In genomic region chr5:54845567-54845941, GRCh38 we compare ENCODE assay signal across 12 cellular contexts.
DNase-seq lines count a peak whose midpoint lies in the region; ATAC-seq and TF ChIP-seq lines count a peak whose summit lies in the region.
"Had no signal": no experiment of that assay in that cellular context is flagged by ENCODE, and none has a peak within 500 bp of the region (broad histone marks: within the 10 kb centered on the region; RNA-seq: fewer than 3 reads in every experiment).

No MANE protein-coding gene starts in this region.

- H3K4me3 ChIP-seq in AG10803 (ENCODE audit: low read length), result no peak overlapping the region
- H3K4me3 ChIP-seq in Loucy (ENCODE audit: low read length, poor library complexity, severe bottlenecking), result no peak overlapping the region
- H3K4me3 ChIP-seq in brain microvascular endothelial cell (ENCODE audit: low read depth, low read length), result no peak overlapping the region

- no peak overlapping the region for H3K4me3 Mint-ChIP-seq in WTC11

- in situ Hi-C loops in brain microvascular endothelial cell (cut with HindIII; ENCODE audit: low pct_ligation_motif_present, low sequenced_read_pairs), result no loop called here

- no peak overlapping the region for H3K27ac ChIP-seq in brain microvascular endothelial cell

- H3K27me3 Mint-ChIP-seq in WTC11 (ENCODE audit: low read depth), result no peaks in the 10 kb centered on the region

- H3K27ac Mint-ChIP-seq in WTC11, result no peak overlapping the region

- H3K4me1 Mint-ChIP-seq in WTC11, result peaks cover 12% of the 10 kb centered on the region

- POLR2A ChIA-PET in WTC11 (lab: Charles Lee), result no interaction called here

- no peak overlapping the region for H3K9ac ChIP-seq in Loucy (ENCODE audit: low read depth, low read length, poor library complexity, severe bottlenecking)

- H3K36me3 ChIP-seq in Loucy (ENCODE audit: insufficient read depth, low read length), result no peaks in the 10 kb centered on the region
- no peaks in the 10 kb centered on the region for H3K36me3 ChIP-seq in brain microvascular endothelial cell (replicated peaks)

- ATAC-seq in HG03175 (IDR thresholded peaks at IDR 0.05; ENCODE audit: unreplicated experiment) (no peak), WTC11 (no peak)
- ATAC-seq: HepG2 had no signal

- no peaks in the 10 kb centered on the region for H3F3A ChIP-seq in Loucy (ENCODE audit: low read depth)

- H3K9me2 ChIP-seq in Loucy (replicated peaks; ENCODE audit: low read depth, low read length), result no peaks in the 10 kb centered on the region

- peak; percentile 54 for DNase-seq in AG10803 (ENCODE audit: low read depth)
- DNase-seq in brain microvascular endothelial cell, result peak; percentile 47
- peak; percentile 90 for DNase-seq in islet precursor cell
- DNase-seq in stimulated activated CD4-positive, alpha-beta T cell treated with anti-CD3 and anti-CD28 coated beads, Interleukin-2, amount 100 ng/mL, for 48 hours, result no peak
- DNase-seq in GF-D8 (lab: John Stamatoyannopoulos, UW), result no peak
- no peak for DNase-seq in WTC11 (ENCODE audit: low spot score)
- DNase-seq: stimulated activated CD4-positive, alpha-beta T cell treated with anti-CD3 and anti-CD28 coated beads, Interleukin-4, amount 100 ng/mL, for 24 hours had no signal

- H3K9me3 Mint-ChIP-seq in WTC11, result no peaks in the 10 kb centered on the region
- H3K9me3 Mint-ChIP-seq: immature natural killer cell, neural crest cell had no signal

- H3K36me3 Mint-ChIP-seq in WTC11, result no peaks in the 10 kb centered on the region
- H3K36me3 Mint-ChIP-seq: immature natural killer cell had no signal

- H4K20me1 ChIP-seq in Loucy (ENCODE audit: insufficient read depth, low read length, poor library complexity, severe bottlenecking), result no peaks in the 10 kb centered on the region

- CTCF ChIA-PET in WTC11 (lab: Charles Lee), result interaction anchor here (0.5 to 3.7 kb wide), 18 partner anchors 10 to 602 kb away, joined by 3 to 55 read pairs (median 4); partner anchors contain the start of genes GPX8 and SNX18

- no peaks in the 10 kb centered on the region for H3K79me2 ChIP-seq in Loucy (ENCODE audit: insufficient read depth, low read length)

- H3K4me2 ChIP-seq in Loucy (ENCODE audit: low read depth, low read length, poor library complexity, severe bottlenecking), result no peak overlapping the region

- H3K27me3 ChIP-seq in Loucy (ENCODE audit: insufficient read depth, low read length, poor library complexity, severe bottlenecking) (no peaks in the 10 kb centered on the region), brain microvascular endothelial cell (replicated peaks) (no peaks in the 10 kb centered on the region)

- TF ChIP-seq CTCF in AG10803 (conservative IDR thresholded peaks at IDR 0.05; ENCODE audit: low read length), result no peak
- no peak for TF ChIP-seq CTCF in Loucy (conservative IDR thresholded peaks at IDR 0.05; ENCODE audit: low read length)
- TF ChIP-seq CTCF in brain microvascular endothelial cell (IDR thresholded peaks at IDR 0.05; ENCODE audit: low read depth, low read length, missing control alignments), result no peak
- no peak for TF ChIP-seq CTCF in WTC11 (IDR thresholded peaks at IDR 0.05)

- H3K4me1 ChIP-seq in Loucy (ENCODE audit: insufficient read depth, low read length, poor library complexity, severe bottlenecking), result no peaks in the 10 kb centered on the region

- no peaks in the 10 kb centered on the region for H3K9me3 ChIP-seq in Loucy (ENCODE audit: insufficient read depth, low read depth, low read length)

- peak overlapping the region; percentile 9 for H2AFZ ChIP-seq in Loucy (ENCODE audit: low read length)

TF ChIP-seq in WTC11, 78 proteins besides CTCF, POLR2A, EP300 and RAD21:
- TF ChIP-seq ZNF416 (CRISPR knock-in tag; IDR thresholded peaks at IDR 0.05) (no peak), CBFB (CRISPR knock-in tag; IDR thresholded peaks at IDR 0.05; ENCODE audit: low read depth) (no peak), ZNF425 (CRISPR knock-in tag; conservative IDR thresholded peaks at IDR 0.05) (no peak), NFATC4 (CRISPR knock-in tag; IDR thresholded peaks at IDR 0.05) (no peak), NFYB (CRISPR knock-in tag; conservative IDR thresholded peaks at IDR 0.05; ENCODE audit: low read depth) (no peak), SMAD4 (CRISPR knock-in tag; IDR thresholded peaks at IDR 0.05) (no peak), FOXK1 (CRISPR knock-in tag; IDR thresholded peaks at IDR 0.05) (no peak), TEAD1 (CRISPR knock-in tag; IDR thresholded peaks at IDR 0.05) (no peak), IRF1 (CRISPR knock-in tag; IDR thresholded peaks at IDR 0.05) (no peak), USF2 (CRISPR knock-in tag; IDR thresholded peaks at IDR 0.05) (no peak)

Comparison
In these comparisons a context has a peak if more than half of its experiments do, and no peak if none do; other contexts are left out.
1. DNase-seq: peak in AG10803 (single experiment), brain microvascular endothelial cell (single experiment) and islet precursor cell (single experiment); none in stimulated activated CD4-positive, alpha-beta T cell treated with anti-CD3 and anti-CD28 coated beads, Interleukin-2, amount 100 ng/mL, for 48 hours (0 of 2), GF-D8 (single experiment) and WTC11 (single experiment).